In genomic region chr20:20491110-20491783, GRCh38 we compare ENCODE assay signal across 12 cellular contexts.
DNase-seq lines count a peak whose midpoint lies in the region; ATAC-seq and TF ChIP-seq lines count a peak whose summit lies in the region.
"Had no signal": no experiment of that assay in that cellular context is flagged by ENCODE, and none has a peak within 500 bp of the region (broad histone marks: within the 10 kb centered on the region; RNA-seq: fewer than 3 reads in every experiment).

No MANE protein-coding gene starts in this region.

- peak; percentile 72 for ATAC-seq in activated T-cell treated with anti-CD3 and anti-CD28 coated beads, Interleukin-2, amount 50 U/mL, for 4 hours
- ATAC-seq: T-cell had no signal

- TF ChIP-seq EP300 in tibial nerve (IDR thresholded peaks at IDR 0.05), result no peak

- peaks cover 64% of the 10 kb centered on the region for H3K4me1 Mint-ChIP-seq in activated T-cell treated with anti-CD3 and anti-CD28 coated beads, Interleukin-2, amount 50 U/mL, for 4 hours (ENCODE audit: low read depth)
- H3K4me1 Mint-ChIP-seq: CD14-positive monocyte, T-cell had no signal

- intact Hi-C loops in lower leg skin (cut with DNase I; ENCODE audit: low total_unique reads), result no loop called here

- no peak overlapping the region for H2AFZ ChIP-seq in Karpas-422 (ENCODE audit: low read length)

- no peak overlapping the region for H3K9ac ChIP-seq in Karpas-422 (ENCODE audit: low read length)

- H3K9me3 ChIP-seq in tibial nerve (no peaks in the 10 kb centered on the region), Karpas-422 (ENCODE audit: low read length) (no peaks in the 10 kb centered on the region)

- peaks cover 43% of the 10 kb centered on the region for H3K36me3 Mint-ChIP-seq in activated T-cell treated with anti-CD3 and anti-CD28 coated beads, Interleukin-2, amount 50 U/mL, for 4 hours (ENCODE audit: insufficient read depth)

- H3K4me3 ChIP-seq in fibroblast of mammary gland (ENCODE audit: control insufficient read depth, low read depth, low read length) (no peak overlapping the region), tibial nerve (no peak overlapping the region), Karpas-422 (ENCODE audit: low read length) (no peak overlapping the region), lower leg skin (ENCODE audit: low read depth, poor library complexity, severe bottlenecking) (no peak overlapping the region)

- H3K36me3 ChIP-seq in tibial nerve (peaks cover 0 to 6% (median 0%) of the 10 kb centered on the region in 3 donors), Karpas-422 (ENCODE audit: insufficient read depth, low read length) (no peaks in the 10 kb centered on the region)

- no peaks in the 10 kb centered on the region for H4K20me1 ChIP-seq in Karpas-422 (ENCODE audit: insufficient read depth, low read depth, low read length)

- H3K4me1 ChIP-seq in tibial nerve (peaks cover 0 to 45% (median 6%) of the 10 kb centered on the region in 4 donors), Karpas-422 (ENCODE audit: low read length) (peaks cover 7% of the 10 kb centered on the region)

- TF ChIP-seq CTCF in fibroblast of mammary gland (conservative IDR thresholded peaks at IDR 0.05; ENCODE audit: control insufficient read depth, insufficient read depth, low read depth, low read length) (no peak), tibial nerve (IDR thresholded peaks at IDR 0.05) (no peak), lower leg skin (IDR thresholded peaks at IDR 0.05) (no peak)

- 73 to 76% methylated on average over 5 of the region's 5 CpGs for WGBS in tibial nerve, 2 donors
- WGBS in lower leg skin, 2 donors, result 86 to 87% methylated on average over 5 of the region's 5 CpGs

- H3K27me3 ChIP-seq in tibial nerve (no peaks in the 10 kb centered on the region), Karpas-422 (ENCODE audit: low read length) (no peaks in the 10 kb centered on the region)

- H3K9me2 ChIP-seq in Karpas-422 (replicated peaks; ENCODE audit: insufficient read depth, low read length), result no peaks in the 10 kb centered on the region

- DNase-seq in stimulated activated CD4-positive, alpha-beta T cell treated with anti-CD3 and anti-CD28 coated beads, Interleukin-1b, Interleukin-23, amount 100 ng/mL, for 48 hours, result peak; percentile 53
- DNase-seq in stimulated activated CD4-positive, alpha-beta T cell treated with anti-CD3 and anti-CD28 coated beads, Interleukin-4, amount 100 ng/mL, for 1 hour, result no peak
- no peak for DNase-seq in activated T-cell treated with anti-CD3 and anti-CD28 coated beads, Interleukin-2, amount 50 U/mL, for 4 hours
- DNase-seq in fibroblast of mammary gland (ENCODE audit: low read depth) (peak; percentile 61), tibial nerve (ENCODE audit: low spot score in 2 of 2) (no peak), Karpas-422 (no peak), lower leg skin (ENCODE audit: low spot score in 2 of 2) (no peak), NCI-H1105 (lab: John Stamatoyannopoulos, UW) (no peak)
- DNase-seq: effector CD4-positive, alpha-beta T cell; NCI-H187; T-cell had no signal

- H3K27ac ChIP-seq in tibial nerve (peak overlapping the region in 3 of 4 donors; percentile 30 to 82 (median 57)), Karpas-422 (ENCODE audit: low read length) (no peak overlapping the region)

- TF ChIP-seq POLR2A in tibial nerve (IDR thresholded peaks at IDR 0.05), result no peak
- no peak for TF ChIP-seq POLR2A in lower leg skin (IDR thresholded peaks at IDR 0.05)

- H3K79me2 ChIP-seq in Karpas-422 (ENCODE audit: low read length), result no peaks in the 10 kb centered on the region

- peak overlapping the region; percentile 77 for H3K4me3 Mint-ChIP-seq in activated T-cell treated with anti-CD3 and anti-CD28 coated beads, Interleukin-2, amount 50 U/mL, for 4 hours
- H3K4me3 Mint-ChIP-seq: CD14-positive monocyte, T-cell had no signal

- peaks cover 7% of the 10 kb centered on the region for H3K9me3 Mint-ChIP-seq in activated T-cell treated with anti-CD3 and anti-CD28 coated beads, Interleukin-2, amount 50 U/mL, for 4 hours

- H3K27me3 Mint-ChIP-seq in activated T-cell treated with anti-CD3 and anti-CD28 coated beads, Interleukin-2, amount 50 U/mL, for 4 hours (ENCODE audit: low read depth), result no peaks in the 10 kb centered on the region
- H3K27me3 Mint-ChIP-seq: T-cell had no signal

- H3K4me2 ChIP-seq in Karpas-422 (ENCODE audit: low read depth, low read length, poor library complexity, severe bottlenecking), result no peak overlapping the region

Comparison
In these comparisons a context has a peak if more than half of its experiments do, and no peak if none do; other contexts are left out.
1. DNase-seq: peak in stimulated activated CD4-positive, alpha-beta T cell treated with anti-CD3 and anti-CD28 coated beads, Interleukin-1b, Interleukin-23, amount 100 ng/mL, for 48 hours (single experiment) and fibroblast of mammary gland (single experiment); none in stimulated activated CD4-positive, alpha-beta T cell treated with anti-CD3 and anti-CD28 coated beads, Interleukin-4, amount 100 ng/mL, for 1 hour (single experiment), activated T-cell treated with anti-CD3 and anti-CD28 coated beads, Interleukin-2, amount 50 U/mL, for 4 hours (single experiment), tibial nerve (0 of 2), Karpas-422 (single experiment), lower leg skin (0 of 2) and NCI-H1105 (single experiment).